ENCODE assay signal across 17 cellular contexts in the genomic region with DNA sequence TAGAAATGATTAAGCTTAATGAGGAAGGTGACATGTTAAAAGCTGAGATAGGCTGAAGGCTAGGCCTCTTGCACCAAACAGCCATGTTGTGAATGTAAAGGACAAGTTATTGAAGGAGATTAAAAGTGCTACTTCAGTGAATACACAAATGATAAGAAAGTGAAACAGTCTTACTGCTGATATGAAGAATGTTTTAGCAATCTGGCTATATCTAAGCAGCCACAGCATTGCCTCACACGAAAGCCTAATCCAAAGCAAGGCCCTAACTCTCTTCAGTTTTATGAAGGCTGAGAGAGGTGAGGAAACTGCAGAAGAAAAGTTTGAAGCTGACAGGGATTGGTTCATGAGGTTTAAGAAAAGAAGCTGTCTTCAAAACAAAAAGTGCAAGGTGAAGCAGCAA.
DNase-seq lines count a peak whose midpoint lies in the region; ATAC-seq, FAIRE-seq and TF ChIP-seq lines count a peak whose summit lies in the region.
"Had no signal": no experiment of that assay in that cellular context is flagged by ENCODE, and none has a peak within 500 bp of the region (broad histone marks: within the 10 kb centered on the region; RNA-seq: fewer than 3 reads in every experiment).

No MANE protein-coding gene starts in this region.

- peaks cover 5% of the 10 kb centered on the region for H3K9me3 ChIP-seq in keratinocyte (ENCODE audit: control insufficient read depth, low read depth, low read length)

- H3K4me3 Mint-ChIP-seq in activated CD4-positive, alpha-beta T cell treated with anti-CD3 and anti-CD28 coated beads for 36 hours: no peak overlapping the region
- H3K4me3 Mint-ChIP-seq in T-helper 2 cell treated with Interferon-gamma antibody and Interleukin-4, amounts not matched to agents 5 μg/mL and 100 μg/mL, for 36 hours: no peak overlapping the region

- no peak overlapping the region for H3K9ac ChIP-seq in keratinocyte (ENCODE audit: control insufficient read depth, extremely low read depth, insufficient read depth, low read length)
- H3K9ac ChIP-seq: BLaER1 had no signal

- TF ChIP-seq POLR2A in erythroblast (IDR thresholded peaks at IDR 0.05; ENCODE audit: low read length) (no peak), H54 (IDR thresholded peaks at IDR 0.05; ENCODE audit: low read depth, low read length) (no peak)

- ATAC-seq in activated CD4-positive, alpha-beta T cell treated with anti-CD3 and anti-CD28 coated beads for 36 hours: peak; percentile 19

- peaks cover 44% of the 10 kb centered on the region for H3K36me3 Mint-ChIP-seq in activated CD4-positive, alpha-beta T cell treated with anti-CD3 and anti-CD28 coated beads for 36 hours (ENCODE audit: low read depth)
- H3K36me3 Mint-ChIP-seq in T-helper 2 cell treated with Interferon-gamma antibody and Interleukin-4, amounts not matched to agents 5 μg/mL and 100 μg/mL, for 36 hours (ENCODE audit: low read depth): peaks cover 60% of the 10 kb centered on the region

- no peak overlapping the region for H3K27ac ChIP-seq in keratinocyte (ENCODE audit: control insufficient read depth, insufficient read depth, low read length)
- H3K27ac ChIP-seq: BLaER1, HL-60 had no signal

- H3K36me3 ChIP-seq in keratinocyte (ENCODE audit: control insufficient read depth in 2 of 2, extremely low read depth in 1 of 2, insufficient read depth in 2 of 2, low read length in 2 of 2): no peaks in the 10 kb centered on the region

- no peak overlapping the region for H3K4me3 ChIP-seq in keratinocyte (ENCODE audit: control insufficient read depth in 2 of 3, extremely low read depth in 1 of 3, insufficient read depth in 2 of 3, low read depth in 1 of 3, low read length in 3 of 3)
- H3K4me3 ChIP-seq: BLaER1 had no signal

- FAIRE-seq in keratinocyte (lab: Jason Lieb, UNC) (peak; percentile 17), H54 (lab: Jason Lieb, UNC) (no peak)
- FAIRE-seq: GM19239, H1 had no signal

- dilution Hi-C loops in keratinocyte (cut with MboI; ENCODE audit: extremely low pct_ligation_motif_present, low sequenced_read_pairs): no loop called here

- H3K27me3 ChIP-seq in keratinocyte (ENCODE audit: control insufficient read depth, extremely low read depth, insufficient read depth, low read length): no peaks in the 10 kb centered on the region
- H3K27me3 ChIP-seq: BLaER1 had no signal

- no peaks in the 10 kb centered on the region for H3K9me1 ChIP-seq in keratinocyte (ENCODE audit: control insufficient read depth, extremely low read depth, insufficient read depth, low read length)

- CTCF ChIA-PET in activated CD4-positive, alpha-beta T cell treated with anti-CD3 and anti-CD28 coated beads for 36 hours (lab: Charles Lee): no interaction called here

- H3K79me2 ChIP-seq in keratinocyte (ENCODE audit: control insufficient read depth, insufficient read depth, low read length): no peaks in the 10 kb centered on the region

- intact Hi-C loops in activated CD4-positive, alpha-beta T cell treated with anti-CD3 and anti-CD28 coated beads for 36 hours (cut with DNase I, micrococcal nuclease): no loop called here

- H3K4me1 Mint-ChIP-seq in activated CD4-positive, alpha-beta T cell treated with anti-CD3 and anti-CD28 coated beads for 36 hours: peaks cover 9% of the 10 kb centered on the region
- peaks cover 21% of the 10 kb centered on the region for H3K4me1 Mint-ChIP-seq in T-helper 2 cell treated with Interferon-gamma antibody and Interleukin-4, amounts not matched to agents 5 μg/mL and 100 μg/mL, for 36 hours (ENCODE audit: low read depth)

- no peak for TF ChIP-seq CTCF in keratinocyte (optimal IDR thresholded peaks at IDR 0.05 in 1 of 3, IDR thresholded peaks at IDR 0.05 in 1 of 3, conservative IDR thresholded peaks at IDR 0.05 in 1 of 3; ENCODE audit: extremely low read depth in 1 of 3, insufficient read depth in 2 of 3, low read length in 3 of 3)

- H3K4me1 ChIP-seq in keratinocyte (ENCODE audit: control insufficient read depth, extremely low read depth, insufficient read depth, low read length): no peaks in the 10 kb centered on the region
- H3K4me1 ChIP-seq: BLaER1 had no signal

- H2AFZ ChIP-seq in keratinocyte (ENCODE audit: control insufficient read depth, low read length): no peak overlapping the region

- H3K9me3 Mint-ChIP-seq in activated CD4-positive, alpha-beta T cell treated with anti-CD3 and anti-CD28 coated beads for 36 hours (ENCODE audit: low read depth): peaks cover 13% of the 10 kb centered on the region
- peaks cover 35% of the 10 kb centered on the region for H3K9me3 Mint-ChIP-seq in T-helper 2 cell treated with Interferon-gamma antibody and Interleukin-4, amounts not matched to agents 5 μg/mL and 100 μg/mL, for 36 hours

- DNase-seq in activated CD4-positive, alpha-beta T cell treated with anti-CD3 and anti-CD28 coated beads for 36 hours: no peak
- DNase-seq in activated CD4-positive, alpha-beta T cell treated with anti-CD3 and anti-CD28 coated beads, Interleukin-2, amount 50 U/mL, for 48 hours: no peak
- no peak for DNase-seq in T-helper 2 cell treated with Interferon-gamma antibody and Interleukin-4, amounts not matched to agents 5 μg/mL and 100 μg/mL, for 36 hours (ENCODE audit: low spot score)
- DNase-seq in erythroblast (lab: John Stamatoyannopoulos, UW): peak; percentile 3 to 58
- no peak for DNase-seq in keratinocyte (ENCODE audit: low read depth, low spot score)
- no peak for DNase-seq in hippocampal formation (lab: John Stamatoyannopoulos, UW)
- DNase-seq in NCI-H187 treated with DMSO at 0.1 percent for 48 hours (lab: John Stamatoyannopoulos, UW): no peak
- no peak for DNase-seq in H54 (ENCODE audit: insufficient read length, low spot score)
- DNase-seq: 8988T, AML-193, DMS53, GF-D8, HCEC 1CT had no signal

- no peaks in the 10 kb centered on the region for H4K20me1 ChIP-seq in keratinocyte (ENCODE audit: control insufficient read depth, extremely low read depth, insufficient read depth, low read length)
- H4K20me1 ChIP-seq: BLaER1 had no signal

- no peaks in the 10 kb centered on the region for H3K27me3 Mint-ChIP-seq in activated CD4-positive, alpha-beta T cell treated with anti-CD3 and anti-CD28 coated beads for 36 hours
- no peaks in the 10 kb centered on the region for H3K27me3 Mint-ChIP-seq in T-helper 2 cell treated with Interferon-gamma antibody and Interleukin-4, amounts not matched to agents 5 μg/mL and 100 μg/mL, for 36 hours (ENCODE audit: low read depth)

- POLR2A ChIA-PET in activated CD4-positive, alpha-beta T cell treated with anti-CD3 and anti-CD28 coated beads for 36 hours (lab: Charles Lee): no interaction called here

- H3K27ac Mint-ChIP-seq in activated CD4-positive, alpha-beta T cell treated with anti-CD3 and anti-CD28 coated beads for 36 hours: no peak overlapping the region
- H3K27ac Mint-ChIP-seq in T-helper 2 cell treated with Interferon-gamma antibody and Interleukin-4, amounts not matched to agents 5 μg/mL and 100 μg/mL, for 36 hours: peak overlapping the region; percentile 65

- H3K4me2 ChIP-seq in keratinocyte (ENCODE audit: control insufficient read depth, extremely low read depth, insufficient read depth, low read depth, low read length): no peak overlapping the region
- H3K4me2 ChIP-seq: BLaER1 had no signal

Comparison
In these comparisons a context has a peak if more than half of its experiments do, and no peak if none do; other contexts are left out.
1. DNase-seq: peak in erythroblast (2 of 2); none in activated CD4-positive, alpha-beta T cell treated with anti-CD3 and anti-CD28 coated beads for 36 hours (single experiment), activated CD4-positive, alpha-beta T cell treated with anti-CD3 and anti-CD28 coated beads, Interleukin-2, amount 50 U/mL, for 48 hours (0 of 2), T-helper 2 cell treated with Interferon-gamma antibody and Interleukin-4, amounts not matched to agents 5 μg/mL and 100 μg/mL, for 36 hours (single experiment), keratinocyte (single experiment), hippocampal formation (0 of 2), NCI-H187 treated with DMSO at 0.1 percent for 48 hours (single experiment) and H54 (single experiment).